11 cellular contexts compared by ENCODE assay signal in the genomic region with DNA sequence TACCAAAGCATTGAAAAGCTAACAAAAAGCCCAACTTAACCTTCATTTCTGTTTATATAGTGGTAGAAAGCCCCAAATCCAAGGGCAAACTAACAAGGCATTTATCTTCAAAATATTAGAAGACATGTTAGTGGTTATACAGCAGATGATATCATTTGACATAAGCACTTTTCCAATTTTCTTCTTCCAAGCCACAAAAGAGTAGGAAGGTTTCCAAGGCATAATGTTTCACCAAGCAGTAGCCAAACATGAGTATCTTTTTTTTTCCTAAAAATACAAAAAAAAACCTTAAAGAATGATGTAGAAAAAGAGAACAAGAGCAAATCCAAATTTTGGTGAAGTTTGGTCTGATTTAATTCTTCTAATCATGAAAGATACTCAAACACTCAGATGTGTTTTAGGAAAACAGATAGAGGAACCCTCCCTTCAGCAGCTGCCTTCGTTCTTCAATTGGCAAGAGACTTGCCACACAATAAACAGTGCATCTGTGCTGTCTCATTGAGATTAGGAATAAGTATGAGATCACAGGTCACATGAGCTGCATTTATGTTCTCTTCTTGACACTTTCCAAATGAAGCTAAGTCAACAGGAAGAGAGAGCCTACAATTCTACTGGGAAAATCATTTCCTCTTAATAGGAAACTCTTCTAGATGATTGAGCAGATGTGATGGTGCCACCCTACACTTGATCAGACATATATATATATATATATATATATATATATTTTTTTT.
DNase-seq lines count a peak whose midpoint lies in the region; ATAC-seq, FAIRE-seq and TF ChIP-seq lines count a peak whose summit lies in the region.
"Had no signal": no experiment of that assay in that cellular context is flagged by ENCODE, and none has a peak within 500 bp of the region (broad histone marks: within the 10 kb centered on the region; RNA-seq: fewer than 3 reads in every experiment).

No MANE protein-coding gene starts in this region.

- H3K27me3 ChIP-seq in pancreas, result no peaks in the 10 kb centered on the region
- H3K27me3 ChIP-seq in tibial artery, result no peaks in the 10 kb centered on the region

- intact Hi-C loops in pancreas (cut with DNase I) (no loop called here), tibial artery (cut with DNase I; ENCODE audit: low total_unique reads) (no loop called here)

- H3K27ac ChIP-seq in pancreas (peak overlapping the region in 1 of 4 donors; percentile 17), tibial artery (no peak overlapping the region)

- no peak overlapping the region for H3K4me3 ChIP-seq in fibroblast of mammary gland (ENCODE audit: control insufficient read depth, low read depth, low read length)
- H3K4me3 ChIP-seq in pancreas, result no peak overlapping the region
- no peak overlapping the region for H3K4me3 ChIP-seq in tibial artery

- H3K9me3 ChIP-seq in pancreas (no peaks in the 10 kb centered on the region), tibial artery (no peaks in the 10 kb centered on the region)

- ATAC-seq in pancreas, result peak in 3 of 4 donors; percentile 60 to 71 (median 67)
- ATAC-seq in GM19023 (IDR thresholded peaks at IDR 0.05; ENCODE audit: unreplicated experiment), result no peak
- ATAC-seq in HG03571 (IDR thresholded peaks at IDR 0.05; ENCODE audit: unreplicated experiment), result no peak
- ATAC-seq: activated CD8-positive, alpha-beta T cell treated with anti-CD3 and anti-CD28 coated beads, Interleukin-2, amount 10 ng/mL, durations not matched to agents 7 days and 5 days had no signal

- 68 to 76% methylated on average over 1 of the region's 1 CpG for WGBS in pancreas, 2 donors

- H3K36me3 ChIP-seq in pancreas, result peaks cover 0 to 19% (median 0%) of the 10 kb centered on the region in 3 donors
- H3K36me3 ChIP-seq in tibial artery, result peaks cover 10 to 29% (median 24%) of the 10 kb centered on the region in 3 donors

- H3K4me1 ChIP-seq in pancreas (peaks cover 0 to 3% (median 0%) of the 10 kb centered on the region in 3 donors), tibial artery (no peaks in the 10 kb centered on the region)

- TF ChIP-seq CTCF in fibroblast of mammary gland (conservative IDR thresholded peaks at IDR 0.05; ENCODE audit: control insufficient read depth, insufficient read depth, low read depth, low read length) (no peak), pancreas (IDR thresholded peaks at IDR 0.05) (no peak), tibial artery (IDR thresholded peaks at IDR 0.05) (no peak)

- peak; percentile 60 for DNase-seq in COLO829 (ENCODE audit: low spot score)
- peak; percentile 9 for DNase-seq in NCI-H82 treated with DMSO at 0.1 percent for 48 hours (lab: John Stamatoyannopoulos, UW; ENCODE audit: unreplicated experiment)
- DNase-seq in fibroblast of mammary gland (ENCODE audit: low read depth), result peak; percentile 89
- DNase-seq in pancreas, result no peak
- DNase-seq in NCI-H1048 (lab: John Stamatoyannopoulos, UW), result no peak
- DNase-seq in tibial artery, result no peak
- DNase-seq: activated CD8-positive, alpha-beta T cell treated with anti-CD3 and anti-CD28 coated beads, Interleukin-2, amount 10 ng/mL, durations not matched to agents 7 days and 5 days; EL; naive B cell had no signal

- FAIRE-seq in pancreas (lab: Jason Lieb, UNC), result no peak

Comparison
In these comparisons a context has a peak if more than half of its experiments do, and no peak if none do; other contexts are left out.
1. DNase-seq: peak in COLO829 (single experiment), NCI-H82 treated with DMSO at 0.1 percent for 48 hours (single experiment) and fibroblast of mammary gland (single experiment); none in pancreas (0 of 6), NCI-H1048 (single experiment) and tibial artery (0 of 2).
2. ATAC-seq: peak in pancreas (3 of 4); none in GM19023 (single experiment) and HG03571 (single experiment).